In the genomic region with DNA sequence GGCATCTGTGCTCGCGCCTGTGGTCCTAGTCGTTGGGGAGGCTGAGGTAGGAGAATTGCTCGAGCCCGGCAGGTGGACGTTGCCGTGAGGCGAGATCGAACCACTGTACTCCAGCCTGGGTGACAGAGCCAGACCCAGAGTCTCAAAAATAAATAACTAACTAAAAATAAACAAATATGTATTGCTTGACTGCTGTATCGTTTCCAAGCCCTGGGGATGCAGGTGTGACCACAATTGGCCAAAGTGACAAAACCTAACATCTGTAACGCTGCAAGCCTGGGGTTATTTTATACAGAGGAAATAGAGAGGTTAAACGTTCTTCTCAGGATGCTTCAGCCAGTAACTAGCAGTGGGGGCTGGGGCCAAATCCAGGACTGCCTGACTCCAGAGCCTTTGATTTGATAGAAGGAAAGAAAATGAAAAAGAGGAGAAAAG, we compare ENCODE assay signal across 10 cellular contexts. TPM values are rescaled to one million over a fixed set of nuclear protein-coding genes. Genes with fewer than 3 reads are reported as not detected.
DNase-seq lines count a peak whose midpoint lies in the region; ATAC-seq and TF ChIP-seq lines count a peak whose summit lies in the region.
"Had no signal": no experiment of that assay in that cellular context is flagged by ENCODE, and none has a peak within 500 bp of the region (broad histone marks: within the 10 kb centered on the region; RNA-seq: fewer than 3 reads in every experiment).

No MANE protein-coding gene starts in this region.

- H4K20me1 ChIP-seq in DND-41 (ENCODE audit: insufficient read depth, low read length) (peaks cover 25% of the 10 kb centered on the region), Loucy (ENCODE audit: insufficient read depth, low read length, poor library complexity, severe bottlenecking) (peaks cover 28% of the 10 kb centered on the region)

- H3K9ac ChIP-seq in DND-41 (ENCODE audit: low read depth, low read length) (peak overlapping the region; percentile 78), Loucy (ENCODE audit: low read depth, low read length, poor library complexity, severe bottlenecking) (peak overlapping the region; percentile 97)

- DNase-seq in DND-41 (peak; percentile 57), immature natural killer cell (peak; percentile 73 to 78 (median 75)), sciatic nerve (ENCODE audit: low spot score) (no peak), left ventricle myocardium inferior (no peak), DMS114 treated with DMSO at 0.1 percent for 48 hours (lab: John Stamatoyannopoulos, UW; ENCODE audit: unreplicated experiment) (no peak)
- DNase-seq: cerebellar nuclear complex; stimulated activated CD4-positive, alpha-beta T cell treated with anti-CD3 and anti-CD28 coated beads, Interleukin-12 subunit alpha, Interleukin-12 subunit beta, amount 100 ng/mL, for 4 hours had no signal

- intact Hi-C loops in sciatic nerve (cut with DNase I): no loop called here
- intact Hi-C loops in left ventricle myocardium inferior (cut with micrococcal nuclease): loop anchor here (10.0 kb wide), 1 partner anchor 47 kb away; a partner anchor contains a TSS

- peak overlapping the region; percentile 95 to 99 (median 97) for H3K27ac Mint-ChIP-seq in immature natural killer cell

- H3K4me1 Mint-ChIP-seq in immature natural killer cell: peaks cover 34 to 43% of the 10 kb centered on the region in 2 donors

- ATAC-seq in DND-41 (ENCODE audit: insufficient read depth, low read depth) (peak; percentile 18), GM21367 (IDR thresholded peaks at IDR 0.05; ENCODE audit: unreplicated experiment) (peak; percentile 37), HG03097 (IDR thresholded peaks at IDR 0.05; ENCODE audit: low FRiP score, unreplicated experiment) (no peak), sciatic nerve (no peak)

- H3K79me2 ChIP-seq in DND-41 (ENCODE audit: insufficient read depth, low read length) (peaks cover 50% of the 10 kb centered on the region), Loucy (ENCODE audit: insufficient read depth, low read length) (peaks cover 50% of the 10 kb centered on the region)

- H2AFZ ChIP-seq in DND-41 (ENCODE audit: low read depth, low read length) (no peak overlapping the region), Loucy (ENCODE audit: low read length) (no peak overlapping the region)

- H3K4me3 ChIP-seq in DND-41 (ENCODE audit: low read depth in 1 of 2, low read length in 2 of 2) (peak overlapping the region in 1 of 2 experiments; percentile 70; a peak in 2 of 4 replicates), Loucy (ENCODE audit: low read length, poor library complexity, severe bottlenecking) (peak overlapping the region; percentile 81), left ventricle myocardium inferior (no peak overlapping the region)

- H3K27me3 ChIP-seq in DND-41 (ENCODE audit: insufficient read depth, low read length, poor library complexity): no peaks in the 10 kb centered on the region
- peaks cover 25% of the 10 kb centered on the region for H3K27me3 ChIP-seq in Loucy (ENCODE audit: insufficient read depth, low read length, poor library complexity, severe bottlenecking)
- no peaks in the 10 kb centered on the region for H3K27me3 ChIP-seq in left ventricle myocardium inferior (ENCODE audit: low read depth)

- peaks cover 0 to 2% (median 0%) of the 10 kb centered on the region in 6 donors for H3K9me3 Mint-ChIP-seq in immature natural killer cell

- H3K4me2 ChIP-seq in DND-41 (ENCODE audit: insufficient read depth, low read length) (peak overlapping the region; percentile 71), Loucy (ENCODE audit: low read depth, low read length, poor library complexity, severe bottlenecking) (peak overlapping the region; percentile 79)

- H3F3A ChIP-seq in Loucy (ENCODE audit: low read depth): peaks cover 6% of the 10 kb centered on the region

- peaks cover 27% of the 10 kb centered on the region for H3K36me3 ChIP-seq in DND-41 (ENCODE audit: insufficient read depth, low read length)
- peaks cover 11% of the 10 kb centered on the region for H3K36me3 ChIP-seq in Loucy (ENCODE audit: insufficient read depth, low read length)
- peaks cover 7% of the 10 kb centered on the region for H3K36me3 ChIP-seq in left ventricle myocardium inferior

- H3K4me1 ChIP-seq in DND-41 (ENCODE audit: insufficient read depth, low read length) (peaks cover 33% of the 10 kb centered on the region), Loucy (ENCODE audit: insufficient read depth, low read length, poor library complexity, severe bottlenecking) (peaks cover 16% of the 10 kb centered on the region), left ventricle myocardium inferior (peaks cover 41% of the 10 kb centered on the region)

- H3K27ac ChIP-seq in DND-41 (ENCODE audit: low read length) (peak overlapping the region; percentile 66), left ventricle myocardium inferior (replicated peaks) (no peak overlapping the region)

- H3K9me2 ChIP-seq in Loucy (replicated peaks; ENCODE audit: low read depth, low read length): no peaks in the 10 kb centered on the region

- TF ChIP-seq CTCF in DND-41 (IDR thresholded peaks at IDR 0.05; ENCODE audit: borderline replicate concordance, extremely low read depth, low read length, poor library complexity, severe bottlenecking) (no peak), Loucy (conservative IDR thresholded peaks at IDR 0.05; ENCODE audit: low read length) (no peak), left ventricle myocardium inferior (IDR thresholded peaks at IDR 0.05; ENCODE audit: borderline replicate concordance) (no peak)

- H3K36me3 Mint-ChIP-seq in immature natural killer cell: peaks cover 14 to 20% (median 14%) of the 10 kb centered on the region in 3 donors

- peaks cover 16 to 42% (median 33%) of the 10 kb centered on the region in 3 donors for H3K27me3 Mint-ChIP-seq in immature natural killer cell (ENCODE audit: low read depth in 3 of 3)

- H3K4me3 Mint-ChIP-seq in immature natural killer cell: peak overlapping the region; percentile 81 to 96 (median 89)

- no peaks in the 10 kb centered on the region for H3K9me3 ChIP-seq in DND-41 (ENCODE audit: insufficient read depth, low read length, severe bottlenecking)
- H3K9me3 ChIP-seq in Loucy (ENCODE audit: insufficient read depth, low read depth, low read length): no peaks in the 10 kb centered on the region
- H3K9me3 ChIP-seq in left ventricle myocardium inferior (replicated peaks): no peaks in the 10 kb centered on the region

RNA-seq across cellular contexts. Expression of a gene that starts 1.9 kb away (rescaled TPM):
- polyA plus RNA-seq in immature natural killer cell: 100 to 1,000 TPM; 344 to 391 (median 379) TPM
- 218 TPM for total RNA-seq in sciatic nerve
- 119 TPM for total RNA-seq in left ventricle myocardium inferior

RNA-seq across cellular contexts. Expression of a gene that starts 45.0 kb away (rescaled TPM):
- 100 to 1,000 TPM in 1 of 3 donors, 10 to 100 TPM in 2; 74.2 to 179 (median 81.2) TPM for polyA plus RNA-seq in immature natural killer cell
- total RNA-seq in sciatic nerve (39.7 TPM), left ventricle myocardium inferior (25.5 TPM)

Comparison
In these comparisons a context has a peak if more than half of its experiments do, and no peak if none do; other contexts are left out.
1. ATAC-seq: peak in DND-41 (single experiment) and GM21367 (single experiment); none in HG03097 (single experiment) and sciatic nerve (single experiment).
2. DNase-seq: peak in DND-41 (single experiment) and immature natural killer cell (3 of 3); none in sciatic nerve (single experiment), left ventricle myocardium inferior (single experiment) and DMS114 treated with DMSO at 0.1 percent for 48 hours (single experiment).